In genomic region chr18:51153659-51154371, GRCh38 we compare ENCODE assay signal across 8 cellular contexts. TPM values are rescaled to one million over a fixed set of nuclear protein-coding genes. Genes with fewer than 3 reads are reported as not detected.
A peak's percentile ranks its signal among the peaks of the same experiment; 100 is the strongest.
DNase-seq lines count a peak whose midpoint lies in the region; ATAC-seq lines count a peak whose summit lies in the region.

No MANE protein-coding gene starts in this region.

- H3K36me3 Mint-ChIP-seq in T-helper 1 cell treated with Interleukin-12 subunit alpha and Interleukin-12 subunit beta and Interleukin-4 antibody, amounts not matched to agents 30 μg/mL and 1 μg/mL, for 36 hours (ENCODE audit: low read depth) = no peaks in the 10 kb centered on the region

- no peak for DNase-seq in aorta
- no peak for DNase-seq in iPS-NIHi7 (ENCODE audit: extremely low spot score)
- DNase-seq in NCI-H524 (lab: John Stamatoyannopoulos, UW) = no peak
- DNase-seq in SW480 (ENCODE audit: low spot score) = no peak

- no peak overlapping the region for H3K4me3 ChIP-seq in aorta (ENCODE audit: low read length in 2 of 2)

- H3K9me3 ChIP-seq in aorta (ENCODE audit: control insufficient read depth, low read length) = no peaks in the 10 kb centered on the region

- H3K4me3 Mint-ChIP-seq in T-helper 1 cell treated with Interleukin-12 subunit alpha and Interleukin-12 subunit beta and Interleukin-4 antibody, amounts not matched to agents 30 μg/mL and 1 μg/mL, for 36 hours = peak overlapping the region; percentile 83

- H3K4me1 Mint-ChIP-seq in T-helper 1 cell treated with Interleukin-12 subunit alpha and Interleukin-12 subunit beta and Interleukin-4 antibody, amounts not matched to agents 30 μg/mL and 1 μg/mL, for 36 hours (ENCODE audit: low read depth) = peaks cover 31% of the 10 kb centered on the region

- intact Hi-C loops in aorta (cut with DNase I) = no loop called here

- no peaks in the 10 kb centered on the region for H3K4me1 ChIP-seq in aorta (ENCODE audit: control insufficient read depth in 1 of 2, insufficient read depth in 2 of 2, low read length in 2 of 2)

- H3K27me3 Mint-ChIP-seq in T-helper 1 cell treated with Interleukin-12 subunit alpha and Interleukin-12 subunit beta and Interleukin-4 antibody, amounts not matched to agents 30 μg/mL and 1 μg/mL, for 36 hours (ENCODE audit: low read depth) = no peaks in the 10 kb centered on the region

- H3K36me3 ChIP-seq in aorta (ENCODE audit: control insufficient read depth in 1 of 2, insufficient read depth in 2 of 2, low read length in 1 of 2) = no peaks in the 10 kb centered on the region

- H3K27me3 ChIP-seq in aorta (ENCODE audit: control insufficient read depth in 1 of 2, insufficient read depth in 2 of 2, low read length in 1 of 2) = no peaks in the 10 kb centered on the region

- H3K27ac Mint-ChIP-seq in T-helper 1 cell treated with Interleukin-12 subunit alpha and Interleukin-12 subunit beta and Interleukin-4 antibody, amounts not matched to agents 30 μg/mL and 1 μg/mL, for 36 hours = peak overlapping the region; percentile 95

- no peak overlapping the region for H3K27ac ChIP-seq in aorta (ENCODE audit: low read depth in 1 of 2, low read length in 2 of 2)

- H3K9me3 Mint-ChIP-seq in T-helper 1 cell treated with Interleukin-12 subunit alpha and Interleukin-12 subunit beta and Interleukin-4 antibody, amounts not matched to agents 30 μg/mL and 1 μg/mL, for 36 hours = no peaks in the 10 kb centered on the region

- peak; percentile 61 for ATAC-seq in GM18520 (IDR thresholded peaks at IDR 0.05; ENCODE audit: unreplicated experiment)
- peak; percentile 66 for ATAC-seq in HG02840 (IDR thresholded peaks at IDR 0.05; ENCODE audit: low FRiP score, unreplicated experiment)
- ATAC-seq in esophagus mucosa = peak; percentile 40
- ATAC-seq in aorta (ENCODE audit: low FRiP score) = peak; percentile 60

- 69 to 77% methylated on average over 19 of the region's 19 CpGs for WGBS in aorta, 2 donors

RNA-seq across cellular contexts. Expression of gene MEX3C, which starts 43.7 kb away (rescaled TPM):
- 19.4 TPM for total RNA-seq in esophagus mucosa
- 10 to 100 TPM; 30.9 to 31.7 TPM for total RNA-seq in aorta
- 10 to 100 TPM in 1 of 2 donors, 1 to 10 TPM in 1; 7.6 to 11.1 TPM for polyA plus RNA-seq in aorta
